8 cellular contexts compared by ENCODE assay signal in the genomic region with DNA sequence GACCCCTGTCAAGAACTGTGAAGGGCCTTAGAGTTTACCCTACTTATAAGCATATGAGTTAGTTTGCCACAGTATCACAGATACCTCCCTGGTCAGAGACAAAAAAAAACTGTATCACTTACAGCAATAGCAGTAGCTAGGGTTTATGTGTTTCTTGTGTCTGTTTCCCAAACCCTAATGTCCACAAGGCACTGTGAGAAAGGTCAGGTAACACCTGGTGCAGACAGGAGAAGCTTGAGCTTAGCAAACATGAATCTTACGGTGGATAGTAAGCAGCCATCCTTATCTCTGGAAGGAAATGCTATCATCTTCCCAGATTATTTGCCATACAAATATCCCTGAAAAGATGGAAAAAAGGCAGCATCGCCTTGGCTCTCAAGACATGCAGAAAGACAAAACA.
"Had no signal": no experiment of that assay in that cellular context is flagged by ENCODE, and none has a peak within 500 bp of the region (broad histone marks: within the 10 kb centered on the region; RNA-seq: fewer than 3 reads in every experiment).

No MANE protein-coding gene starts in this region.

- DNase-seq: H9, HCEC 1CT, HFFc6, KBM-7 had no signal

- H3K27ac Mint-ChIP-seq: GM23338, H9 had no signal

- H2AFZ ChIP-seq: GM23338 had no signal

- H3K4me2 ChIP-seq: GM23338 had no signal

- H3K4me3 ChIP-seq: GM23338 had no signal

- ATAC-seq: GM23338, HepG2 had no signal

- H3K36me3 Mint-ChIP-seq: IgD-negative memory B cell had no signal

- H3K27ac ChIP-seq: HL-60 had no signal

- H3K4me1 Mint-ChIP-seq: GM23338, H9, IgD-negative memory B cell had no signal

- H3K4me3 Mint-ChIP-seq: GM23338, H9, HFFc6, IgD-negative memory B cell had no signal
